Comparison of ENCODE assay signal across 1 cellular context in the genomic region with DNA sequence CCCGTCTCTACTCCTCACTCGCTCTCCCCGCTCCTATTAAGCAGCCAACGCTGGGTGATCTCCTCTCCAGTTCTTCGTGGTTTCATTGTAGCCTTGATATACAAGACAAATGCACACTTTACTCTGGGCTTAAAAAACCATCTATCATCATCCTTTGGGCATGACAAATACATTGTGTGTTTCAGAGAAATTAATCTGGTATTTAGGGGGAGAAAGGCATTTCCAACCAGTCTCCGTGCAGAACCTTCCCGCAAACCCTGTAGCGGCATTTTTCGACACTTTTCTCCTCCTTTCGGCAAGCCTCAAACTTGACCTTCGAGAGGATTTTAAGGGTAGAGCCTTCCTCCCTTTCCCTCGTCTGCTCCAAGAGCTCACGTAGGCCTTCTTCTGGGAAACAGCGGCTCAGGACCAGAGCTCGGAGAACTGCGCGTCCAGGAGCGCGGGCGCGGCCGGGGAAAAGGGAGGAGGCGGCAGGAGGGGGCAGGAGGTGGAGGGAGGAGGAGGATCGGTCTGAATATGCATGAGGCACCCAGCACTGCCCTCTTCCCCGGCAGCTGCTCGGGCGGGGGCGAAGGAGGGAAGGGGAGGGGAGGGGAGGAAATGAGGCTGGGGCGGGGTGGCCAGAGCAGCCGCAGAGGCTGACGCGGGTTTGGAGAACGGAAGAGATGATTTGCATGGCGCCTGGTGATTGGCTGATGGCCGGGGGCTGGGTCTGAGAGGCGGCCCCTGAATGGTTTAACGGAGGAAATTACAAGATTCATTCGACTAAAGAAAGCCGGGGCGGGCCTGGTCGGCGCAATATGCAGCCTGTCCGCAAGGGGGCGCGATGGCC.
A peak's percentile ranks its signal among the peaks of the same experiment; 100 is the strongest.
TF ChIP-seq lines count a peak whose summit lies in the region.

No MANE protein-coding gene starts in this region.

TF ChIP-seq in HepG2, 621 proteins besides CTCF, POLR2A, EP300 and RAD21 (continued from another document):
- TF ChIP-seq, protein P1, sequence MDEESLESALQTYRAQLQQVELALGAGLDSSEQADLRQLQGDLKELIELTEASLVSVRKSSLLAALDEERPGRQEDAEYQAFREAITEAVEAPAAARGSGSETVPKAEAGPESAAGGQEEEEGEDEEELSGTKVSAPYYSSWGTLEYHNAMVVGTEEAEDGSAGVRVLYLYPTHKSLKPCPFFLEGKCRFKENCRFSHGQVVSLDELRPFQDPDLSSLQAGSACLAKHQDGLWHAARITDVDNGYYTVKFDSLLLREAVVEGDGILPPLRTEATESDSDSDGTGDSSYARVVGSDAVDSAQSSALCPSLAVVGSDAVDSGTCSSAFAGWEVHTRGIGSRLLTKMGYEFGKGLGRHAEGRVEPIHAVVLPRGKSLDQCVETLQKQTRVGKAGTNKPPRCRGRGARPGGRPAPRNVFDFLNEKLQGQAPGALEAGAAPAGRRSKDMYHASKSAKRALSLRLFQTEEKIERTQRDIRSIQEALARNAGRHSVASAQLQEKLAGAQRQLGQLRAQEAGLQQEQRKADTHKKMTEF (CRISPR knock-in tag; IDR thresholded peaks at IDR 0.05): peak; percentile 20; the same call in 1 of the 2 replicates
- TF ChIP-seq, protein P2, sequence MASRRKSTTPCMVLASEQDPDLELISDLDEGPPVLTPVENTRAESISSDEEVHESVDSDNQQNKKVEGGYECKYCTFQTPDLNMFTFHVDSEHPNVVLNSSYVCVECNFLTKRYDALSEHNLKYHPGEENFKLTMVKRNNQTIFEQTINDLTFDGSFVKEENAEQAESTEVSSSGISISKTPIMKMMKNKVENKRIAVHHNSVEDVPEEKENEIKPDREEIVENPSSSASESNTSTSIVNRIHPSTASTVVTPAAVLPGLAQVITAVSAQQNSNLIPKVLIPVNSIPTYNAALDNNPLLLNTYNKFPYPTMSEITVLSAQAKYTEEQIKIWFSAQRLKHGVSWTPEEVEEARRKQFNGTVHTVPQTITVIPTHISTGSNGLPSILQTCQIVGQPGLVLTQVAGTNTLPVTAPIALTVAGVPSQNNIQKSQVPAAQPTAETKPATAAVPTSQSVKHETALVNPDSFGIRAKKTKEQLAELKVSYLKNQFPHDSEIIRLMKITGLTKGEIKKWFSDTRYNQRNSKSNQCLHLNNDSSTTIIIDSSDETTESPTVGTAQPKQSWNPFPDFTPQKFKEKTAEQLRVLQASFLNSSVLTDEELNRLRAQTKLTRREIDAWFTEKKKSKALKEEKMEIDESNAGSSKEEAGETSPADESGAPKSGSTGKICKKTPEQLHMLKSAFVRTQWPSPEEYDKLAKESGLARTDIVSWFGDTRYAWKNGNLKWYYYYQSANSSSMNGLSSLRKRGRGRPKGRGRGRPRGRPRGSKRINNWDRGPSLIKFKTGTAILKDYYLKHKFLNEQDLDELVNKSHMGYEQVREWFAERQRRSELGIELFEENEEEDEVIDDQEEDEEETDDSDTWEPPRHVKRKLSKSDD (CRISPR knock-in tag; IDR thresholded peaks at IDR 0.05; ENCODE audit: low read depth): no peak
- TF ChIP-seq ZNF24 (IDR thresholded peaks at IDR 0.05) (no peak), ELF1 (CRISPR knock-in tag; IDR thresholded peaks at IDR 0.05) (no peak), RCOR2 (CRISPR knock-in tag; IDR thresholded peaks at IDR 0.05) (no peak), HDAC1 (CRISPR knock-in tag; IDR thresholded peaks at IDR 0.05) (peak; percentile 77), ZNF660 (CRISPR knock-in tag; IDR thresholded peaks at IDR 0.05; ENCODE audit: borderline replicate concordance, low read depth) (no peak), ZNF629 (CRISPR knock-in tag; conservative IDR thresholded peaks at IDR 0.05) (no peak), ZNF878 (CRISPR knock-in tag; IDR thresholded peaks at IDR 0.05) (no peak), ZBTB7B (CRISPR knock-in tag; IDR thresholded peaks at IDR 0.05) (no peak), PHF8 (CRISPR knock-in tag; IDR thresholded peaks at IDR 0.05) (peak; percentile 47; the same call in 1 of the 2 replicates), ZNF274 (CRISPR knock-in tag; IDR thresholded peaks at IDR 0.05) (0 out of 2 replicates have a peak, but pooled peaks have one; percentile 50), BCL6 (CRISPR knock-in tag; IDR thresholded peaks at IDR 0.05) (no peak), NFE2L2 (IDR thresholded peaks at IDR 0.05; ENCODE audit: low read length) (no peak), ZNF776 (CRISPR knock-in tag; IDR thresholded peaks at IDR 0.05) (no peak), ZBTB21 (CRISPR knock-in tag; IDR thresholded peaks at IDR 0.05) (no peak), ZIK1 (CRISPR knock-in tag; IDR thresholded peaks at IDR 0.05; ENCODE audit: borderline replicate concordance, low read depth) (no peak), ZNF329 (CRISPR knock-in tag; IDR thresholded peaks at IDR 0.05; ENCODE audit: low read depth) (no peak), SP2 (CRISPR knock-in tag; IDR thresholded peaks at IDR 0.05) (0 out of 2 replicates have a peak, but pooled peaks have one; percentile 24), ZNF235 (CRISPR knock-in tag; IDR thresholded peaks at IDR 0.05; ENCODE audit: borderline replicate concordance) (no peak), ELF4 (CRISPR knock-in tag; IDR thresholded peaks at IDR 0.05; ENCODE audit: borderline replicate concordance) (no peak), ZNF263 (CRISPR knock-in tag; IDR thresholded peaks at IDR 0.05) (peak; percentile 89), ATF7 (IDR thresholded peaks at IDR 0.05) (no peak), ATF7 (CRISPR knock-in tag; IDR thresholded peaks at IDR 0.05) (no peak), ZNF232 (CRISPR knock-in tag; IDR thresholded peaks at IDR 0.05; ENCODE audit: borderline replicate concordance) (no peak), ZNF124 (CRISPR knock-in tag; IDR thresholded peaks at IDR 0.05) (0 out of 2 replicates have a peak, but pooled peaks have one; percentile 23), FOXK2 (IDR thresholded peaks at IDR 0.05) (no peak), MIER3 (CRISPR knock-in tag; IDR thresholded peaks at IDR 0.05; ENCODE audit: borderline replicate concordance) (no peak), SETDB1 (CRISPR knock-in tag; IDR thresholded peaks at IDR 0.05; ENCODE audit: borderline replicate concordance) (no peak), MTA3 (CRISPR knock-in tag; IDR thresholded peaks at IDR 0.05) (no peak), SP5 (CRISPR knock-in tag; IDR thresholded peaks at IDR 0.05; ENCODE audit: borderline replicate concordance, low read depth) (no peak), FOXO1 (CRISPR knock-in tag; IDR thresholded peaks at IDR 0.05) (no peak), KLF11 (CRISPR knock-in tag; IDR thresholded peaks at IDR 0.05) (no peak), HDAC6 (IDR thresholded peaks at IDR 0.05; ENCODE audit: low read depth, low read length) (no peak), SALL1 (CRISPR knock-in tag; IDR thresholded peaks at IDR 0.05) (peak; percentile 8; the same call in 1 of the 2 replicates), YY1 (IDR thresholded peaks at IDR 0.05; ENCODE audit: insufficient read depth, insufficient replicate concordance, low read depth, low read length) (no peak)
- TF ChIP-seq, protein P3, sequence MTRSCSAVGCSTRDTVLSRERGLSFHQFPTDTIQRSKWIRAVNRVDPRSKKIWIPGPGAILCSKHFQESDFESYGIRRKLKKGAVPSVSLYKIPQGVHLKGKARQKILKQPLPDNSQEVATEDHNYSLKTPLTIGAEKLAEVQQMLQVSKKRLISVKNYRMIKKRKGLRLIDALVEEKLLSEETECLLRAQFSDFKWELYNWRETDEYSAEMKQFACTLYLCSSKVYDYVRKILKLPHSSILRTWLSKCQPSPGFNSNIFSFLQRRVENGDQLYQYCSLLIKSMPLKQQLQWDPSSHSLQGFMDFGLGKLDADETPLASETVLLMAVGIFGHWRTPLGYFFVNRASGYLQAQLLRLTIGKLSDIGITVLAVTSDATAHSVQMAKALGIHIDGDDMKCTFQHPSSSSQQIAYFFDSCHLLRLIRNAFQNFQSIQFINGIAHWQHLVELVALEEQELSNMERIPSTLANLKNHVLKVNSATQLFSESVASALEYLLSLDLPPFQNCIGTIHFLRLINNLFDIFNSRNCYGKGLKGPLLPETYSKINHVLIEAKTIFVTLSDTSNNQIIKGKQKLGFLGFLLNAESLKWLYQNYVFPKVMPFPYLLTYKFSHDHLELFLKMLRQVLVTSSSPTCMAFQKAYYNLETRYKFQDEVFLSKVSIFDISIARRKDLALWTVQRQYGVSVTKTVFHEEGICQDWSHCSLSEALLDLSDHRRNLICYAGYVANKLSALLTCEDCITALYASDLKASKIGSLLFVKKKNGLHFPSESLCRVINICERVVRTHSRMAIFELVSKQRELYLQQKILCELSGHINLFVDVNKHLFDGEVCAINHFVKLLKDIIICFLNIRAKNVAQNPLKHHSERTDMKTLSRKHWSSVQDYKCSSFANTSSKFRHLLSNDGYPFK (CRISPR knock-in tag; IDR thresholded peaks at IDR 0.05; ENCODE audit: borderline replicate concordance): peak; percentile 27; the same call in 1 of the 2 replicates
- TF ChIP-seq, protein P4, sequence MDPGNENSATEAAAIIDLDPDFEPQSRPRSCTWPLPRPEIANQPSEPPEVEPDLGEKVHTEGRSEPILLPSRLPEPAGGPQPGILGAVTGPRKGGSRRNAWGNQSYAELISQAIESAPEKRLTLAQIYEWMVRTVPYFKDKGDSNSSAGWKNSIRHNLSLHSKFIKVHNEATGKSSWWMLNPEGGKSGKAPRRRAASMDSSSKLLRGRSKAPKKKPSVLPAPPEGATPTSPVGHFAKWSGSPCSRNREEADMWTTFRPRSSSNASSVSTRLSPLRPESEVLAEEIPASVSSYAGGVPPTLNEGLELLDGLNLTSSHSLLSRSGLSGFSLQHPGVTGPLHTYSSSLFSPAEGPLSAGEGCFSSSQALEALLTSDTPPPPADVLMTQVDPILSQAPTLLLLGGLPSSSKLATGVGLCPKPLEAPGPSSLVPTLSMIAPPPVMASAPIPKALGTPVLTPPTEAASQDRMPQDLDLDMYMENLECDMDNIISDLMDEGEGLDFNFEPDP (CRISPR knock-in tag; conservative IDR thresholded peaks at IDR 0.05): no peak
- TF ChIP-seq, protein P5, sequence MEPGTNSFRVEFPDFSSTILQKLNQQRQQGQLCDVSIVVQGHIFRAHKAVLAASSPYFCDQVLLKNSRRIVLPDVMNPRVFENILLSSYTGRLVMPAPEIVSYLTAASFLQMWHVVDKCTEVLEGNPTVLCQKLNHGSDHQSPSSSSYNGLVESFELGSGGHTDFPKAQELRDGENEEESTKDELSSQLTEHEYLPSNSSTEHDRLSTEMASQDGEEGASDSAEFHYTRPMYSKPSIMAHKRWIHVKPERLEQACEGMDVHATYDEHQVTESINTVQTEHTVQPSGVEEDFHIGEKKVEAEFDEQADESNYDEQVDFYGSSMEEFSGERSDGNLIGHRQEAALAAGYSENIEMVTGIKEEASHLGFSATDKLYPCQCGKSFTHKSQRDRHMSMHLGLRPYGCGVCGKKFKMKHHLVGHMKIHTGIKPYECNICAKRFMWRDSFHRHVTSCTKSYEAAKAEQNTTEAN (CRISPR knock-in tag; conservative IDR thresholded peaks at IDR 0.05): no peak
- TF ChIP-seq, protein P6, sequence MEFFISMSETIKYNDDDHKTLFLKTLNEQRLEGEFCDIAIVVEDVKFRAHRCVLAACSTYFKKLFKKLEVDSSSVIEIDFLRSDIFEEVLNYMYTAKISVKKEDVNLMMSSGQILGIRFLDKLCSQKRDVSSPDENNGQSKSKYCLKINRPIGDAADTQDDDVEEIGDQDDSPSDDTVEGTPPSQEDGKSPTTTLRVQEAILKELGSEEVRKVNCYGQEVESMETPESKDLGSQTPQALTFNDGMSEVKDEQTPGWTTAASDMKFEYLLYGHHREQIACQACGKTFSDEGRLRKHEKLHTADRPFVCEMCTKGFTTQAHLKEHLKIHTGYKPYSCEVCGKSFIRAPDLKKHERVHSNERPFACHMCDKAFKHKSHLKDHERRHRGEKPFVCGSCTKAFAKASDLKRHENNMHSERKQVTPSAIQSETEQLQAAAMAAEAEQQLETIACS (CRISPR knock-in tag; IDR thresholded peaks at IDR 0.05): no peak
- TF ChIP-seq, protein P7, sequence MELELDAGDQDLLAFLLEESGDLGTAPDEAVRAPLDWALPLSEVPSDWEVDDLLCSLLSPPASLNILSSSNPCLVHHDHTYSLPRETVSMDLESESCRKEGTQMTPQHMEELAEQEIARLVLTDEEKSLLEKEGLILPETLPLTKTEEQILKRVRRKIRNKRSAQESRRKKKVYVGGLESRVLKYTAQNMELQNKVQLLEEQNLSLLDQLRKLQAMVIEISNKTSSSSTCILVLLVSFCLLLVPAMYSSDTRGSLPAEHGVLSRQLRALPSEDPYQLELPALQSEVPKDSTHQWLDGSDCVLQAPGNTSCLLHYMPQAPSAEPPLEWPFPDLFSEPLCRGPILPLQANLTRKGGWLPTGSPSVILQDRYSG (CRISPR knock-in tag; IDR thresholded peaks at IDR 0.05): no peak
- TF ChIP-seq, protein P8, sequence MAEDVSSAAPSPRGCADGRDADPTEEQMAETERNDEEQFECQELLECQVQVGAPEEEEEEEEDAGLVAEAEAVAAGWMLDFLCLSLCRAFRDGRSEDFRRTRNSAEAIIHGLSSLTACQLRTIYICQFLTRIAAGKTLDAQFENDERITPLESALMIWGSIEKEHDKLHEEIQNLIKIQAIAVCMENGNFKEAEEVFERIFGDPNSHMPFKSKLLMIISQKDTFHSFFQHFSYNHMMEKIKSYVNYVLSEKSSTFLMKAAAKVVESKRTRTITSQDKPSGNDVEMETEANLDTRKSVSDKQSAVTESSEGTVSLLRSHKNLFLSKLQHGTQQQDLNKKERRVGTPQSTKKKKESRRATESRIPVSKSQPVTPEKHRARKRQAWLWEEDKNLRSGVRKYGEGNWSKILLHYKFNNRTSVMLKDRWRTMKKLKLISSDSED (CRISPR knock-in tag; IDR thresholded peaks at IDR 0.05): no peak
TF ChIP-seq in HepG2: peak in this region for 65.
